Comparison of ENCODE assay signal across 23 cellular contexts in genomic region chr7:135644729-135645128, GRCh38.
"Had no signal": no experiment of that assay in that cellular context is flagged by ENCODE, and none has a peak within 500 bp of the region (broad histone marks: within the 10 kb centered on the region; RNA-seq: fewer than 3 reads in every experiment).

No MANE protein-coding gene starts in this region.

- H3K4me3 Mint-ChIP-seq: activated CD4-positive, alpha-beta T cell treated with anti-CD3 and anti-CD28 coated beads for 36 hours; activated CD4-positive, alpha-beta T cell treated with anti-CD3 and anti-CD28 coated beads, Interleukin-2, amount 10 ng/mL, durations not matched to agents 7 days and 5 days; activated CD8-positive, alpha-beta T cell treated with anti-CD3 and anti-CD28 coated beads, Interleukin-2, amount 10 ng/mL, durations not matched to agents 7 days and 5 days; activated naive CD8-positive, alpha-beta T cell treated with anti-CD3 and anti-CD28 coated beads for 36 hours; WTC11 had no signal

- H3K27ac ChIP-seq: body of pancreas, breast epithelium, KMS-11, SJSA1 had no signal

- H3K9me3 ChIP-seq: body of pancreas, breast epithelium, SJSA1 had no signal

- H3K4me2 ChIP-seq: KMS-11 had no signal

- H3K36me3 ChIP-seq: breast epithelium had no signal

- ATAC-seq: activated CD4-positive, CD25-positive, alpha-beta regulatory T cell treated with anti-CD3 and anti-CD28 coated beads, Interleukin-2, amount 50 U/mL, for 24 hours had no signal

- FAIRE-seq: astrocyte, TTC549 had no signal

- H3K9ac ChIP-seq: KMS-11 had no signal

- H3K4me3 ChIP-seq: body of pancreas, breast epithelium, SJSA1 had no signal

- DNase-seq: activated CD4-positive, alpha-beta T cell treated with anti-CD3 and anti-CD28 coated beads for 36 hours; activated CD4-positive, alpha-beta T cell treated with anti-CD3 and anti-CD28 coated beads, Interleukin-2, amount 50 U/mL, for 48 hours; activated CD8-positive, alpha-beta memory T cell treated with anti-CD3 and anti-CD28 coated beads, Interleukin-2, amount 50 U/mL, for 4 hours; activated effector memory CD4-positive, alpha-beta T cell treated with anti-CD3 and anti-CD28 coated beads, Interleukin-2, amount 50 U/mL, for 16 hours; activated naive CD4-positive, alpha-beta T cell; activated naive CD4-positive, alpha-beta T cell treated with anti-CD3 and anti-CD28 coated beads, Interleukin-2, amount 50 U/mL, for 16 hours; activated naive CD8-positive, alpha-beta T cell treated with anti-CD3 and anti-CD28 coated beads for 36 hours; activated T-cell treated with anti-CD3 and anti-CD28 coated beads, Interleukin-2, amount 50 U/mL, for 1 hour; NCI-H1092; NCI-H1436 treated with DMSO at 0.1 percent for 48 hours; NCI-H524 treated with DMSO at 0.1 percent for 48 hours; SHP77 treated with DMSO at 0.1 percent for 48 hours; T1000 had no signal

- H3K9me3 Mint-ChIP-seq: activated CD4-positive, alpha-beta T cell treated with anti-CD3 and anti-CD28 coated beads, Interleukin-2, amount 10 ng/mL, durations not matched to agents 7 days and 5 days; activated naive CD8-positive, alpha-beta T cell treated with anti-CD3 and anti-CD28 coated beads for 36 hours; WTC11 had no signal

- H3K27me3 ChIP-seq: body of pancreas, breast epithelium, SJSA1 had no signal

- H3K27me3 Mint-ChIP-seq: activated CD4-positive, alpha-beta T cell treated with anti-CD3 and anti-CD28 coated beads for 36 hours; activated CD4-positive, alpha-beta T cell treated with anti-CD3 and anti-CD28 coated beads, Interleukin-2, amount 10 ng/mL, durations not matched to agents 7 days and 5 days; activated naive CD8-positive, alpha-beta T cell treated with anti-CD3 and anti-CD28 coated beads for 36 hours had no signal

- H3K4me1 ChIP-seq: body of pancreas, breast epithelium, SJSA1 had no signal

- H3K4me1 Mint-ChIP-seq: activated CD4-positive, alpha-beta T cell treated with anti-CD3 and anti-CD28 coated beads for 36 hours; activated CD4-positive, alpha-beta T cell treated with anti-CD3 and anti-CD28 coated beads, Interleukin-2, amount 10 ng/mL, durations not matched to agents 7 days and 5 days; activated naive CD8-positive, alpha-beta T cell treated with anti-CD3 and anti-CD28 coated beads for 36 hours; WTC11 had no signal

- H3K27ac Mint-ChIP-seq: activated CD4-positive, alpha-beta T cell treated with anti-CD3 and anti-CD28 coated beads, Interleukin-2, amount 10 ng/mL, durations not matched to agents 7 days and 5 days; activated CD8-positive, alpha-beta T cell treated with anti-CD3 and anti-CD28 coated beads, Interleukin-2, amount 10 ng/mL, durations not matched to agents 7 days and 5 days; WTC11 had no signal
